ENCODE assay signal across 8 cellular contexts in the genomic region with DNA sequence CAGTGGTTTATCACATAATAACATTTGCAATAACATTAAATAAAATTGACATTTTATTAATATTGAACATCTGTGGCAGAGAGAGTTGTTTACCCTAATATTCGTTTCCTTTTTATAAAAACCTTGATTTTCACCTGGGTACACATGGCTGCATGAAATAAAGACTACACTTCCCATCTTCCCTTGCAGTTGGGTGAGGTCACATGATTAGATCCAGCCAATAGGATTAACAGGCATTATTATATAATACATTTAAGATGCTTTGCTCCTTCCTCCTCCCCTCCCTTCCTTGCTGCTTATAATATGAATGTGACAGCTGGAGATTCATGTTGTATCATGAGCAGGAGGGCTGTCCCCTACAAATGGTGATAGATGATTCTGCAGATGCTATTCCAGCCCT.
DNase-seq lines count a peak whose midpoint lies in the region; ATAC-seq and FAIRE-seq lines count a peak whose summit lies in the region.

No MANE protein-coding gene starts in this region.

- ATAC-seq in GM18520 (IDR thresholded peaks at IDR 0.05; ENCODE audit: unreplicated experiment): peak; percentile 35
- peak; percentile 71 for ATAC-seq in HG02759 (IDR thresholded peaks at IDR 0.05; ENCODE audit: unreplicated experiment)
- ATAC-seq in GM21825 (IDR thresholded peaks at IDR 0.05; ENCODE audit: unreplicated experiment): no peak
- no peak for ATAC-seq in HG03045 (IDR thresholded peaks at IDR 0.05; ENCODE audit: unreplicated experiment)

- FAIRE-seq in RCC 7860 (lab: Jason Lieb, UNC): no peak

- DNase-seq in RCC 7860 (ENCODE audit: low spot score) (peak; percentile 10), kidney tubule cell (ENCODE audit: low spot score) (peak; percentile 13), NCI-H1048 (lab: John Stamatoyannopoulos, UW) (no peak), hippocampal formation (lab: John Stamatoyannopoulos, UW) (no peak)

Comparison
In these comparisons a context has a peak if more than half of its experiments do, and no peak if none do; other contexts are left out.
1. ATAC-seq: peak in GM18520 (single experiment) and HG02759 (single experiment); none in GM21825 (single experiment) and HG03045 (single experiment).
2. DNase-seq: peak in RCC 7860 (single experiment) and kidney tubule cell (single experiment); none in NCI-H1048 (single experiment) and hippocampal formation (0 of 2).